In genomic region chr12:123966596-123966995, GRCh38 we compare ENCODE assay signal across 1 cellular context.
TF ChIP-seq lines count a peak whose summit lies in the region.

No MANE protein-coding gene starts in this region.

TF ChIP-seq in IMR-90, 13 proteins besides CTCF, POLR2A, EP300 and RAD21 (continued from another document):
- no peak for TF ChIP-seq SMC3 (IDR thresholded peaks at IDR 0.05; ENCODE audit: low read depth, low read length)
- TF ChIP-seq, protein P1, sequence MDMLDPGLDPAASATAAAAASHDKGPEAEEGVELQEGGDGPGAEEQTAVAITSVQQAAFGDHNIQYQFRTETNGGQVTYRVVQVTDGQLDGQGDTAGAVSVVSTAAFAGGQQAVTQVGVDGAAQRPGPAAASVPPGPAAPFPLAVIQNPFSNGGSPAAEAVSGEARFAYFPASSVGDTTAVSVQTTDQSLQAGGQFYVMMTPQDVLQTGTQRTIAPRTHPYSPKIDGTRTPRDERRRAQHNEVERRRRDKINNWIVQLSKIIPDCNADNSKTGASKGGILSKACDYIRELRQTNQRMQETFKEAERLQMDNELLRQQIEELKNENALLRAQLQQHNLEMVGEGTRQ (IDR thresholded peaks at IDR 0.05; ENCODE audit: low read depth, low read length), result no peak
- TF ChIP-seq, protein P2, sequence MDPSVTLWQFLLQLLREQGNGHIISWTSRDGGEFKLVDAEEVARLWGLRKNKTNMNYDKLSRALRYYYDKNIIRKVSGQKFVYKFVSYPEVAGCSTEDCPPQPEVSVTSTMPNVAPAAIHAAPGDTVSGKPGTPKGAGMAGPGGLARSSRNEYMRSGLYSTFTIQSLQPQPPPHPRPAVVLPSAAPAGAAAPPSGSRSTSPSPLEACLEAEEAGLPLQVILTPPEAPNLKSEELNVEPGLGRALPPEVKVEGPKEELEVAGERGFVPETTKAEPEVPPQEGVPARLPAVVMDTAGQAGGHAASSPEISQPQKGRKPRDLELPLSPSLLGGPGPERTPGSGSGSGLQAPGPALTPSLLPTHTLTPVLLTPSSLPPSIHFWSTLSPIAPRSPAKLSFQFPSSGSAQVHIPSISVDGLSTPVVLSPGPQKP (IDR thresholded peaks at IDR 0.05; ENCODE audit: borderline replicate concordance, low read depth, low read length), result no peak
- TF ChIP-seq NFE2L2 (IDR thresholded peaks at IDR 0.05; ENCODE audit: low read depth, low read length), result no peak
- TF ChIP-seq MAZ (IDR thresholded peaks at IDR 0.05; ENCODE audit: borderline replicate concordance, low read depth, low read length), result no peak
- no peak for TF ChIP-seq CEBPB (IDR thresholded peaks at IDR 0.05; ENCODE audit: low read depth, low read length)
TF ChIP-seq in IMR-90: peak in this region for 0.
